ENCODE assay signal across 11 cellular contexts in genomic region chr12:92470608-92471021, GRCh38.
DNase-seq lines count a peak whose midpoint lies in the region; ATAC-seq and TF ChIP-seq lines count a peak whose summit lies in the region.
"Had no signal": no experiment of that assay in that cellular context is flagged by ENCODE, and none has a peak within 500 bp of the region (broad histone marks: within the 10 kb centered on the region; RNA-seq: fewer than 3 reads in every experiment).

No MANE protein-coding gene starts in this region.

- H3K4me1 ChIP-seq in testis (peaks cover 4% of the 10 kb centered on the region), BE2C (no peaks in the 10 kb centered on the region)

- no peak for TF ChIP-seq POLR2A in testis (IDR thresholded peaks at IDR 0.05)

- peak overlapping the region; percentile 70 for H3K4me3 ChIP-seq in GM12865 (ENCODE audit: low read depth, low read length)
- H3K4me3 ChIP-seq in epithelial cell of esophagus (ENCODE audit: low read length) = no peak overlapping the region
- H3K4me3 ChIP-seq in testis = no peak overlapping the region
- H3K4me3 ChIP-seq in BE2C (ENCODE audit: low read depth, low read length) = no peak overlapping the region

- H3K27me3 ChIP-seq in testis = no peaks in the 10 kb centered on the region
- H3K27me3 ChIP-seq in BE2C = no peaks in the 10 kb centered on the region

- ATAC-seq in GM19351 (IDR thresholded peaks at IDR 0.05; ENCODE audit: unreplicated experiment) (peak; percentile 31), HG03354 (IDR thresholded peaks at IDR 0.05; ENCODE audit: poor library complexity, severe bottlenecking, unreplicated experiment) (peak; percentile 31)

- DNase-seq in GM12865 (ENCODE audit: low read depth) (peak; percentile 88), epithelial cell of esophagus (ENCODE audit: low read depth) (peak; percentile 24), HT-29 (ENCODE audit: low spot score) (no peak), testis (no peak), BE2C (no peak), hippocampal formation (lab: John Stamatoyannopoulos, UW) (no peak)
- DNase-seq: amygdala, DMS153, NCI-H446 treated with DMSO at 0.1 percent for 48 hours had no signal

- TF ChIP-seq CTCF in GM12865 (IDR thresholded peaks at IDR 0.05; ENCODE audit: insufficient read depth, low read depth, low read length, missing control alignments) (no peak), epithelial cell of esophagus (IDR thresholded peaks at IDR 0.05; ENCODE audit: insufficient read depth, low read depth, low read length, missing control alignments) (no peak), testis (IDR thresholded peaks at IDR 0.05) (no peak), BE2C (IDR thresholded peaks at IDR 0.05; ENCODE audit: low read depth, low read length) (no peak)

- H3K9me3 ChIP-seq in testis (no peaks in the 10 kb centered on the region), BE2C (no peaks in the 10 kb centered on the region)

- H3K36me3 ChIP-seq in testis (ENCODE audit: low read depth, missing control alignments) = no peaks in the 10 kb centered on the region
- H3K36me3 ChIP-seq in BE2C = no peaks in the 10 kb centered on the region

- WGBS in testis, 2 donors = 81 to 82% methylated on average over 4 of the region's 4 CpGs

- H3K27ac ChIP-seq in testis = no peak overlapping the region

- intact Hi-C loops in testis (cut with DNase I; ENCODE audit: low total_unique reads) = no loop called here

Comparison
In these comparisons a context has a peak if more than half of its experiments do, and no peak if none do; other contexts are left out.
1. DNase-seq: peak in GM12865 (single experiment) and epithelial cell of esophagus (single experiment); none in HT-29 (single experiment), testis (single experiment), BE2C (single experiment) and hippocampal formation (0 of 2).